In the genomic region with DNA sequence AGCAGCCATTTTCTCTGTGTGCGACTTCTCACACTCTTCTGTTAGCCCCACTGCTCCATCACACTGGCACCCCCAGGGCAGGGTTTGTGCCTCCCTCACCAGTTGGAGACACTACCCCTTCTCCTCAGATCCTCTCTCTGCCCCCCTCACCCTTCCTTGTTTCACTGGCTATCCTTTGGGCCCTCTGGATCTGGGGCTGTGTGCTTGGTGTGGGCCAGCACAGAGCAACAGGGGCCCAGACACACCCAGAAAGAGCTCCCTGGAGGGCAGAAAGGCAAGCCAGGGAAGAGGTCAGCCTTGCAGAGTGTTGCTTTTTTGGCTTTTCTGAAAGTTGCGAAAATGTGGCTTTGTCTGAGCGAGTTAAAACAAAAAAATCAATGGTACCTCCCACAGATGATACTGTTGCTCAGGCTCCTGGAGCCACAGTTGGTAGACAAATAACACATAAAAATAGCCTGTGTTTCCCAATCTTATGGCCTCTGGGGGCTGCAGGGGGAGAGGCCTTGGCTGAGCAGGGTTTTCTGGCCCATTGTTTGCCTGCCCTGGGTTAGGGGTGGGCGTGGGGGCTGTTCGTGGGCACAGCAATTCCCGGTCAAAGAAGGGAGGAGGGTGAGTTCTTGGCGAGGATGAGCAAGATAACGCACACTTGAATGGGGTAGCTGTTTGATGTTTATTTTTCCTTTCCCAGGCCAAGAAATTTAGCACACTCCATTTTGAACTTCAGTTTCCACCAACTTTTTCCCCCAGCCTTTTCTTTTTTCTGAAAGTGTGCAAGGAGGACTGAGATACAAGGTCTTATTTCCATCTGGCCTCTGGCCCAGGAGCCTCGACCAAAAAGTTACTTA, we compare ENCODE assay signal across 11 cellular contexts.
DNase-seq lines count a peak whose midpoint lies in the region; ATAC-seq and TF ChIP-seq lines count a peak whose summit lies in the region.
"Had no signal": no experiment of that assay in that cellular context is flagged by ENCODE, and none has a peak within 500 bp of the region (broad histone marks: within the 10 kb centered on the region; RNA-seq: fewer than 3 reads in every experiment).

No MANE protein-coding gene starts in this region.

- H3K27me3 ChIP-seq in Loucy (ENCODE audit: insufficient read depth, low read length, poor library complexity, severe bottlenecking) (no peaks in the 10 kb centered on the region), colonic mucosa (no peaks in the 10 kb centered on the region), mucosa of rectum (ENCODE audit: control insufficient read depth in 2 of 2, insufficient read depth in 2 of 2, low read length in 2 of 2) (no peaks in the 10 kb centered on the region), thymus (ENCODE audit: control insufficient read depth, insufficient read depth) (no peaks in the 10 kb centered on the region)

- TF ChIP-seq CTCF in Loucy (conservative IDR thresholded peaks at IDR 0.05; ENCODE audit: low read length): no peak
- no peak for TF ChIP-seq CTCF in colonic mucosa (IDR thresholded peaks at IDR 0.05)

- no peaks in the 10 kb centered on the region for H4K20me1 ChIP-seq in Loucy (ENCODE audit: insufficient read depth, low read length, poor library complexity, severe bottlenecking)

- H3K9me3 ChIP-seq in Loucy (ENCODE audit: insufficient read depth, low read depth, low read length): no peaks in the 10 kb centered on the region
- no peaks in the 10 kb centered on the region for H3K9me3 ChIP-seq in colonic mucosa
- no peaks in the 10 kb centered on the region for H3K9me3 ChIP-seq in mucosa of rectum (ENCODE audit: control insufficient read depth in 2 of 2, low read length in 2 of 2)
- no peaks in the 10 kb centered on the region for H3K9me3 ChIP-seq in thymus (ENCODE audit: control insufficient read depth)

- H3K9ac ChIP-seq in Loucy (ENCODE audit: low read depth, low read length, poor library complexity, severe bottlenecking) (peak overlapping the region; percentile 76), colonic mucosa (ENCODE audit: low read depth in 2 of 2, low read length in 2 of 2) (no peak overlapping the region), mucosa of rectum (ENCODE audit: low read depth in 1 of 2, low read length in 2 of 2) (no peak overlapping the region)

- peaks cover 68% of the 10 kb centered on the region for H3K4me1 ChIP-seq in Loucy (ENCODE audit: insufficient read depth, low read length, poor library complexity, severe bottlenecking)
- peaks cover 2% of the 10 kb centered on the region for H3K4me1 ChIP-seq in colonic mucosa
- peaks cover 19 to 23% of the 10 kb centered on the region in 2 donors for H3K4me1 ChIP-seq in mucosa of rectum (ENCODE audit: control insufficient read depth in 2 of 2, insufficient read depth in 2 of 2, low read length in 2 of 2)
- peaks cover 40% of the 10 kb centered on the region for H3K4me1 ChIP-seq in thymus (ENCODE audit: control insufficient read depth, insufficient read depth, low read length)

- 58% methylated on average over 9 of the region's 9 CpGs for WGBS in thymus

- H3K27ac ChIP-seq in colonic mucosa (peak overlapping the region; percentile 60), mucosa of rectum (ENCODE audit: low read depth in 2 of 2, low read length in 2 of 2) (peak overlapping the region; percentile 32 to 48), thymus (ENCODE audit: low read depth) (peak overlapping the region; percentile 64)

- H3K9me2 ChIP-seq in Loucy (replicated peaks; ENCODE audit: low read depth, low read length): no peaks in the 10 kb centered on the region

- ATAC-seq in HG03097 (IDR thresholded peaks at IDR 0.05; ENCODE audit: low FRiP score, unreplicated experiment): no peak
- no peak for ATAC-seq in HG03159 (IDR thresholded peaks at IDR 0.05; ENCODE audit: unreplicated experiment)
- ATAC-seq: esophagus mucosa had no signal

- no peak overlapping the region for H3K4me2 ChIP-seq in Loucy (ENCODE audit: low read depth, low read length, poor library complexity, severe bottlenecking)

- no peak for DNase-seq in colonic mucosa
- no peak for DNase-seq in kidney tubule cell (ENCODE audit: low spot score)
- no peak for DNase-seq in activated CD4-positive, alpha-beta T cell treated with anti-CD3 and anti-CD28 coated beads, Interleukin-2, amount 50 U/mL, for 1 hour
- DNase-seq: activated gamma-delta T cell, NCI-H2171 treated with DMSO at 0.1 percent for 48 hours had no signal

- H3K4me3 ChIP-seq in Loucy (ENCODE audit: low read length, poor library complexity, severe bottlenecking) (no peak overlapping the region), colonic mucosa (no peak overlapping the region), mucosa of rectum (ENCODE audit: low read length in 2 of 2) (no peak overlapping the region), thymus (ENCODE audit: low read length) (no peak overlapping the region)

- H3K79me2 ChIP-seq in Loucy (ENCODE audit: insufficient read depth, low read length): no peaks in the 10 kb centered on the region

- H2AFZ ChIP-seq in Loucy (ENCODE audit: low read length): no peak overlapping the region

- intact Hi-C loops in colonic mucosa (cut with DNase I): loop anchor here (10.0 kb wide), 1 partner anchor 575 kb away; no protein-coding TSS in a partner anchor

- no peaks in the 10 kb centered on the region for H3K36me3 ChIP-seq in Loucy (ENCODE audit: insufficient read depth, low read length)
- no peaks in the 10 kb centered on the region for H3K36me3 ChIP-seq in colonic mucosa
- no peaks in the 10 kb centered on the region for H3K36me3 ChIP-seq in mucosa of rectum (ENCODE audit: control insufficient read depth in 2 of 2, insufficient read depth in 2 of 2, low read length in 2 of 2)
- no peaks in the 10 kb centered on the region for H3K36me3 ChIP-seq in thymus (ENCODE audit: control insufficient read depth, insufficient read depth)

- H3F3A ChIP-seq in Loucy (ENCODE audit: low read depth): no peaks in the 10 kb centered on the region
